ENCODE assay signal across 5 cellular contexts in genomic region chr5:122222580-122222979, GRCh38.
"Had no signal": no experiment of that assay in that cellular context is flagged by ENCODE, and none has a peak within 500 bp of the region (broad histone marks: within the 10 kb centered on the region; RNA-seq: fewer than 3 reads in every experiment).

No MANE protein-coding gene starts in this region.

- H2AFZ ChIP-seq: GM23338 had no signal

- DNase-seq: HCEC 1CT, KBM-7 had no signal

- H3K4me3 ChIP-seq: GM23338 had no signal

- H3K27me3 Mint-ChIP-seq: IgD-negative memory B cell had no signal

- H3K9me3 Mint-ChIP-seq: GM23338 had no signal

- H3K4me1 Mint-ChIP-seq: IgD-negative memory B cell had no signal

- H3K4me3 Mint-ChIP-seq: GM23338, H9, IgD-negative memory B cell had no signal

- H3K36me3 Mint-ChIP-seq: IgD-negative memory B cell had no signal

- H3K4me2 ChIP-seq: GM23338 had no signal

- H3K27ac Mint-ChIP-seq: GM23338, H9, IgD-negative memory B cell had no signal
